ENCODE assay signal across 24 cellular contexts in the genomic region with DNA sequence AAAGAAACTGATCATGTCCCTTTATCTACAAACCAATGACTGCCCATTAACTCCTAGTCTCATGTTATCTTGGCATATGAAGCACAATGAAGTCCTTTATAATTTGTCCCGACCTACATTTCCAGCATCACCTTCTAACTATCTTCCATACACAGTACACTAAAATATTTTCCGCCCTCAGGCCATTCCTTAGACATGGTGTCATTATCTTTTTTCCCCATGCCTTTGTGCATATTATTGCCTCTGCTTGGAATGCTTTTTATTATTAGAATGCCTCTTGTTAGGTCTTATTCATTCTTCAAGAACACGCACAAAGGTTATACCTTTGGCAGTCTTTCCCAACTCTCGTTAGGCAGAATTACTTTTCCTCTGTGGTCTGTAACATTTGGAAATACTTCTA.
"Had no signal": no experiment of that assay in that cellular context is flagged by ENCODE, and none has a peak within 500 bp of the region (broad histone marks: within the 10 kb centered on the region; RNA-seq: fewer than 3 reads in every experiment).

No MANE protein-coding gene starts in this region.

- H3K36me3 ChIP-seq: colonic mucosa had no signal

- H3K27me3 ChIP-seq: colonic mucosa, dorsolateral prefrontal cortex, esophagus muscularis mucosa, gastroesophageal sphincter had no signal

- H3K4me3 ChIP-seq: colonic mucosa, dorsolateral prefrontal cortex, esophagus muscularis mucosa, gastroesophageal sphincter had no signal

- H3K4me1 ChIP-seq: colonic mucosa, esophagus muscularis mucosa, gastroesophageal sphincter, parathyroid adenoma had no signal

- H2AFZ ChIP-seq: parathyroid adenoma had no signal

- FAIRE-seq: endothelial cell of umbilical vein, islet of Langerhans had no signal

- H3K27ac ChIP-seq: colonic mucosa, esophagus muscularis mucosa, gastroesophageal sphincter, parathyroid adenoma had no signal

- H3K79me2 ChIP-seq: parathyroid adenoma had no signal

- H3K9ac ChIP-seq: parathyroid adenoma had no signal

- H3K9me3 ChIP-seq: colonic mucosa, gastroesophageal sphincter had no signal

- DNase-seq: activated CD4-positive, alpha-beta memory T cell treated with anti-CD3 and anti-CD28 coated beads for 36 hours; activated CD4-positive, alpha-beta T cell treated with anti-CD3 and anti-CD28 coated beads for 48 hours; activated effector memory CD4-positive, alpha-beta T cell treated with Interleukin-2 at 50 U/mL for 16 hours; activated naive CD4-positive, alpha-beta T cell treated with anti-CD3 and anti-CD28 coated beads, Interleukin-2, amount 10 ng/mL, durations not matched to agents 7 days and 5 days; activated T-cell treated with anti-CD3 and anti-CD28 coated beads, Interleukin-2, amount 50 U/mL, for 72 hours; colonic mucosa; dorsolateral prefrontal cortex; effector memory CD8-positive, alpha-beta T cell; head of caudate nucleus; hypothalamus; left colon; mesenchymal stem cell; nephron progenitor cell; nucleus accumbens; right cardiac atrium; stimulated activated CD4-positive, alpha-beta T cell treated with anti-CD3 and anti-CD28 coated beads, Interleukin-12 subunit alpha, Interleukin-12 subunit beta, amount 100 ng/mL, for 4 hours; stimulated activated CD4-positive, alpha-beta T cell treated with anti-CD3 and anti-CD28 coated beads, Interleukin-4, amount 100 ng/mL, for 4 hours; stimulated activated naive CD8-positive, alpha-beta T cell treated with anti-CD3 and anti-CD28 coated beads, Interleukin-15, Interleukin-2, amounts not matched to agents 100 U/mL and 50 U/mL, for 24 hours; T-helper 9 cell had no signal
